23 cellular contexts compared by ENCODE assay signal in the genomic region with DNA sequence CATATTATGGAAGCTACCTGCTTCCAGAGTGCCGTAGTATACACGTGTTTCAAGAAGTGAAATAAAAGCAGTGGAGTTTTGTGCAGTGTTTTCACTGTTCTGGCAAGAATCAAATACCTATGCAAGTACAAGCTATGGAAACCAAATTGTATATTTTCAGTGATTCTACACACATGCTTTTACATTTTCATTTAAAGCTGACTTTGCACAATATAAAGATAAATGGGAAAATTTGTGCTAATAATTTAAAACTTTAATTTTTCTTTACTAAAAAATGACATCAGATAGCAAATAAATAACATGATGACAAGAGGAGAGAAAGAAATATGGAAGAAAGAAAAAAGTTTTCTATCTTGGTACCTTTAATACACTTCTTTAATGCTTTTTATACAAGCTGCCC.
"Had no signal": no experiment of that assay in that cellular context is flagged by ENCODE, and none has a peak within 500 bp of the region (broad histone marks: within the 10 kb centered on the region; RNA-seq: fewer than 3 reads in every experiment).

No MANE protein-coding gene starts in this region.

- DNase-seq: effector memory CD4-positive, alpha-beta T cell; glutamatergic neuron; left cardiac atrium; left ventricle myocardium inferior; lower lobe of right lung; midbrain; psoas muscle; retina; spleen; stimulated activated CD4-positive, alpha-beta T cell treated with anti-CD3 and anti-CD28 coated beads, Interleukin-15, amount 100 ng/mL, for 24 hours; stimulated activated CD4-positive, alpha-beta T cell treated with anti-CD3 and anti-CD28 coated beads, Interleukin-1b, Interleukin-23, amount 100 ng/mL, for 48 hours; stimulated activated CD4-positive, alpha-beta T cell treated with anti-CD3 and anti-CD28 coated beads, Interleukin-4, amount 100 ng/mL, for 24 hours; testis had no signal

- FAIRE-seq: endometrium, keratinocyte had no signal

- H3K27ac Mint-ChIP-seq: memory B cell; natural killer cell treated with Interleukin-12 subunit alpha and Interleukin-12 subunit beta and Interleukin-15 and Interleukin-18, amount 100 ng/mL, for 72 hours; stimulated activated memory B cell treated with anti-CD40 and anti-IgM and Interleukin-4, amounts not matched to agents 10 μg/mL and 1 μg/mL and 100 μg/mL, for 72 hours; stimulated activated naive CD8-positive, alpha-beta T cell treated with anti-CD3 and anti-CD28 coated beads, Interleukin-15, Interleukin-2, amounts not matched to agents 100 ng/mL and 50 ng/mL, for 24 hours had no signal

- H3K27me3 Mint-ChIP-seq: memory B cell; stimulated activated memory B cell treated with anti-CD40 and anti-IgM and Interleukin-4, amounts not matched to agents 10 μg/mL and 1 μg/mL and 100 μg/mL, for 72 hours; stimulated activated naive CD8-positive, alpha-beta T cell treated with anti-CD3 and anti-CD28 coated beads, Interleukin-15, Interleukin-2, amounts not matched to agents 100 ng/mL and 50 ng/mL, for 24 hours had no signal

- H3K9me3 ChIP-seq: gastroesophageal sphincter, left ventricle myocardium inferior, lower lobe of right lung, psoas muscle, spleen, testis, tibial nerve had no signal

- H3K9me3 Mint-ChIP-seq: natural killer cell treated with Interleukin-12 subunit alpha and Interleukin-12 subunit beta and Interleukin-15 and Interleukin-18, amount 100 ng/mL, for 72 hours; stimulated activated naive CD8-positive, alpha-beta T cell treated with anti-CD3 and anti-CD28 coated beads, Interleukin-15, Interleukin-2, amounts not matched to agents 100 ng/mL and 50 ng/mL, for 24 hours had no signal

- H3K4me3 Mint-ChIP-seq: memory B cell; natural killer cell treated with Interleukin-12 subunit alpha and Interleukin-12 subunit beta and Interleukin-15 and Interleukin-18, amount 100 ng/mL, for 72 hours; stimulated activated memory B cell treated with anti-CD40 and anti-IgM and Interleukin-4, amounts not matched to agents 10 μg/mL and 1 μg/mL and 100 μg/mL, for 72 hours; stimulated activated naive CD8-positive, alpha-beta T cell treated with anti-CD3 and anti-CD28 coated beads, Interleukin-15, Interleukin-2, amounts not matched to agents 100 ng/mL and 50 ng/mL, for 24 hours had no signal

- H3K36me3 ChIP-seq: gastroesophageal sphincter, left ventricle myocardium inferior, lower lobe of right lung, spleen, tibial nerve had no signal

- H3K27me3 ChIP-seq: gastroesophageal sphincter, spleen, testis, tibial nerve had no signal

- H3K36me3 Mint-ChIP-seq: memory B cell; natural killer cell treated with Interleukin-12 subunit alpha and Interleukin-12 subunit beta and Interleukin-15 and Interleukin-18, amount 100 ng/mL, for 72 hours; stimulated activated memory B cell treated with anti-CD40 and anti-IgM and Interleukin-4, amounts not matched to agents 10 μg/mL and 1 μg/mL and 100 μg/mL, for 72 hours had no signal

- ATAC-seq: esophagus mucosa; gastroesophageal sphincter; left cardiac atrium; lower lobe of right lung; natural killer cell treated with Interleukin-12 subunit alpha and Interleukin-12 subunit beta and Interleukin-15 and Interleukin-18, amount 100 ng/mL, for 72 hours; psoas muscle; sciatic nerve; stimulated activated memory B cell treated with anti-CD40 and anti-IgM and Interleukin-4, amounts not matched to agents 10 μg/mL and 1 μg/mL and 100 μg/mL, for 72 hours had no signal

- H3K27ac ChIP-seq: lower lobe of right lung, psoas muscle had no signal

- H3K4me3 ChIP-seq: gastroesophageal sphincter, left ventricle myocardium inferior, lower lobe of right lung, psoas muscle, spleen, testis, tibial nerve had no signal
